Comparison of ENCODE assay signal across 16 cellular contexts in the genomic region with DNA sequence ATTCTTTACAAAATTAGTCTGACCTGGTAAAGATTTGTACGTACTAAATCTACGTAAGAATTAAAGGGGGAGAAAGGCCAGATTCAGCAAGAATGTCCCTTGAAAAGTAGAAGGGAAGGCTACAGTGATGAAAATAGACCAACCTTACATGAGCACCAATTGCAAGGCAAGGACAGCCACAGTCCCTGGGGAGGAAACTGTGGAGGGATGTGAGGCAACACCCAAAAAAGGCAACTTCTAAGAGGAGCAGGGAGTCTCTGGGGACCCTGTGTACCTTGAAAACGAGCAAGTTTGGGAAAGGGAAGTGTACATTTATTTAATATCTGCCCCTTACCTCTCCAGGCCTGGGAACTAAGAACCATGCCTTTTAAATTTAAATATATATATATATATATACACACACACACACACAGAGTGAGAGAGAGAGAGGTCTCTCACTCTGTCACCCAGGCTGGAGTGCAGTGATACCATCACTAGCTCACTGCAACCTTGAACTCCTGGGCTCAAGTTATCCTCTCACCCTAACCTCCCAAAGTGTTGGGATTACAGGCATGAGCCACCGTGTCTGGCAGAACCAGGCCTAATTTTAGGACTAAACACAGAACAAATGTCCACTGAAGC. TPM values are rescaled to one million over a fixed set of nuclear protein-coding genes. Genes with fewer than 3 reads are reported as not detected.
DNase-seq lines count a peak whose midpoint lies in the region; ATAC-seq and TF ChIP-seq lines count a peak whose summit lies in the region.
"Had no signal": no experiment of that assay in that cellular context is flagged by ENCODE, and none has a peak within 500 bp of the region (broad histone marks: within the 10 kb centered on the region; RNA-seq: fewer than 3 reads in every experiment).

No MANE protein-coding gene starts in this region.

- H3K27ac ChIP-seq in psoas muscle = peak overlapping the region; percentile 0

- peak; percentile 58 for ATAC-seq in GM18502 (IDR thresholded peaks at IDR 0.05; ENCODE audit: poor library complexity, unreplicated experiment)
- peak; percentile 56 for ATAC-seq in GM21786 (IDR thresholded peaks at IDR 0.05; ENCODE audit: unreplicated experiment)
- no peak for ATAC-seq in psoas muscle
- no peak for ATAC-seq in GM21526 (IDR thresholded peaks at IDR 0.05; ENCODE audit: low FRiP score, unreplicated experiment)
- no peak for ATAC-seq in WTC11

- no peaks in the 10 kb centered on the region for H3K36me3 ChIP-seq in psoas muscle (ENCODE audit: insufficient read depth in 1 of 2, low read depth in 1 of 2)

- no peaks in the 10 kb centered on the region for H3K36me3 Mint-ChIP-seq in WTC11
- H3K36me3 Mint-ChIP-seq: CD4-positive, CD25-positive, alpha-beta regulatory T cell had no signal

- intact Hi-C loops in psoas muscle (cut with DNase I) = no loop called here

- DNase-seq in SKM-1 (lab: John Stamatoyannopoulos, UW; ENCODE audit: unreplicated experiment) (peak; percentile 1), psoas muscle (no peak), SHP77 (lab: John Stamatoyannopoulos, UW) (no peak), WTC11 (ENCODE audit: low spot score) (no peak), GM10266 (ENCODE audit: extremely low spot score) (no peak)
- DNase-seq: activated CD4-positive, alpha-beta memory T cell treated with anti-CD3 and anti-CD28 coated beads, Interleukin-2, amount 10 ng/mL, durations not matched to agents 7 days and 5 days; aorta; CD4-positive, CD25-positive, alpha-beta regulatory T cell; NCI-H1092; NCI-H510A treated with DMSO at 0.1 percent for 48 hours; stimulated activated CD4-positive, alpha-beta T cell treated with anti-CD3 and anti-CD28 coated beads, Interleukin-2, amount 100 ng/mL, for 24 hours had no signal

- no peak overlapping the region for H3K4me3 ChIP-seq in psoas muscle

- WGBS in psoas muscle, 3 donors = 42 to 53% (median 47%) methylated on average over 4 of the region's 4 CpGs

- TF ChIP-seq CTCF in psoas muscle (IDR thresholded peaks at IDR 0.05) (no peak), WTC11 (IDR thresholded peaks at IDR 0.05) (no peak), GM10266 (IDR thresholded peaks at IDR 0.05; ENCODE audit: control insufficient read depth, insufficient read depth, low read depth, missing control alignments) (no peak)

- no peaks in the 10 kb centered on the region for H3K9me3 Mint-ChIP-seq in WTC11
- H3K9me3 Mint-ChIP-seq: activated CD4-positive, alpha-beta memory T cell treated with anti-CD3 and anti-CD28 coated beads, Interleukin-2, amount 10 ng/mL, durations not matched to agents 7 days and 5 days; activated T-helper 2 cell treated with anti-CD3 and anti-CD28 coated beads, Interferon-gamma antibody, Interleukin-2, Interleukin-4, amounts not matched to agents 10 μg/mL and 5 μg/mL and 100 μg/mL, durations not matched to agents 14 hours and 24 hours and 36 hours; CD4-positive, CD25-positive, alpha-beta regulatory T cell; T-helper 2 cell treated with Interferon-gamma antibody and Interleukin-4, amounts not matched to agents 5 μg/mL and 100 μg/mL, for 36 hours had no signal

- no peaks in the 10 kb centered on the region for H3K9me3 ChIP-seq in psoas muscle

- peaks cover 16% of the 10 kb centered on the region for H3K4me1 Mint-ChIP-seq in WTC11
- H3K4me1 Mint-ChIP-seq: activated CD4-positive, alpha-beta memory T cell treated with anti-CD3 and anti-CD28 coated beads, Interleukin-2, amount 10 ng/mL, durations not matched to agents 7 days and 5 days; CD4-positive, CD25-positive, alpha-beta regulatory T cell had no signal

- no peak overlapping the region for H3K4me3 Mint-ChIP-seq in WTC11
- H3K4me3 Mint-ChIP-seq: activated CD4-positive, alpha-beta memory T cell treated with anti-CD3 and anti-CD28 coated beads, Interleukin-2, amount 10 ng/mL, durations not matched to agents 7 days and 5 days; CD4-positive, CD25-positive, alpha-beta regulatory T cell; T-helper 2 cell treated with Interferon-gamma antibody and Interleukin-4, amounts not matched to agents 5 μg/mL and 100 μg/mL, for 36 hours had no signal

- CTCF ChIA-PET in WTC11 (lab: Charles Lee) = no interaction called here

- no peaks in the 10 kb centered on the region for H3K27me3 ChIP-seq in psoas muscle (ENCODE audit: insufficient read depth in 3 of 3, low read length in 2 of 3)

- no peaks in the 10 kb centered on the region for H3K27me3 Mint-ChIP-seq in WTC11 (ENCODE audit: low read depth)

- H3K27ac Mint-ChIP-seq in WTC11 = no peak overlapping the region; the same call in 1 of the 2 replicates
- H3K27ac Mint-ChIP-seq: activated CD4-positive, alpha-beta memory T cell treated with anti-CD3 and anti-CD28 coated beads, Interleukin-2, amount 10 ng/mL, durations not matched to agents 7 days and 5 days; activated T-helper 2 cell treated with anti-CD3 and anti-CD28 coated beads, Interferon-gamma antibody, Interleukin-2, Interleukin-4, amounts not matched to agents 10 μg/mL and 5 μg/mL and 100 μg/mL, durations not matched to agents 14 hours and 24 hours and 36 hours; CD4-positive, CD25-positive, alpha-beta regulatory T cell; T-helper 2 cell treated with Interferon-gamma antibody and Interleukin-4, amounts not matched to agents 5 μg/mL and 100 μg/mL, for 36 hours had no signal

- POLR2A ChIA-PET in WTC11 (lab: Charles Lee) = no interaction called here

- H3K4me1 ChIP-seq in psoas muscle = peaks cover 42% of the 10 kb centered on the region

TF ChIP-seq in WTC11, 78 proteins besides CTCF, POLR2A, EP300 and RAD21:
- TF ChIP-seq FOXP1 (CRISPR knock-in tag; IDR thresholded peaks at IDR 0.05; ENCODE audit: borderline replicate concordance) (no peak), SMAD3 (CRISPR knock-in tag; IDR thresholded peaks at IDR 0.05; ENCODE audit: borderline replicate concordance) (no peak), JAZF1 (CRISPR knock-in tag; IDR thresholded peaks at IDR 0.05) (no peak), RORB (CRISPR knock-in tag; IDR thresholded peaks at IDR 0.05) (no peak), GRHL2 (CRISPR knock-in tag; IDR thresholded peaks at IDR 0.05; ENCODE audit: insufficient replicate concordance, severe bottlenecking) (no peak), GABPB1 (CRISPR knock-in tag; IDR thresholded peaks at IDR 0.05) (no peak), ZBTB21 (CRISPR knock-in tag; IDR thresholded peaks at IDR 0.05; ENCODE audit: borderline replicate concordance) (no peak), ZNF263 (CRISPR knock-in tag; IDR thresholded peaks at IDR 0.05; ENCODE audit: low read depth) (no peak), NR3C1 (CRISPR knock-in tag; conservative IDR thresholded peaks at IDR 0.05; ENCODE audit: low read depth) (no peak)
- TF ChIP-seq, protein P1, sequence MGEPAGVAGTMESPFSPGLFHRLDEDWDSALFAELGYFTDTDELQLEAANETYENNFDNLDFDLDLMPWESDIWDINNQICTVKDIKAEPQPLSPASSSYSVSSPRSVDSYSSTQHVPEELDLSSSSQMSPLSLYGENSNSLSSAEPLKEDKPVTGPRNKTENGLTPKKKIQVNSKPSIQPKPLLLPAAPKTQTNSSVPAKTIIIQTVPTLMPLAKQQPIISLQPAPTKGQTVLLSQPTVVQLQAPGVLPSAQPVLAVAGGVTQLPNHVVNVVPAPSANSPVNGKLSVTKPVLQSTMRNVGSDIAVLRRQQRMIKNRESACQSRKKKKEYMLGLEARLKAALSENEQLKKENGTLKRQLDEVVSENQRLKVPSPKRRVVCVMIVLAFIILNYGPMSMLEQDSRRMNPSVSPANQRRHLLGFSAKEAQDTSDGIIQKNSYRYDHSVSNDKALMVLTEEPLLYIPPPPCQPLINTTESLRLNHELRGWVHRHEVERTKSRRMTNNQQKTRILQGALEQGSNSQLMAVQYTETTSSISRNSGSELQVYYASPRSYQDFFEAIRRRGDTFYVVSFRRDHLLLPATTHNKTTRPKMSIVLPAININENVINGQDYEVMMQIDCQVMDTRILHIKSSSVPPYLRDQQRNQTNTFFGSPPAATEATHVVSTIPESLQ (CRISPR knock-in tag; IDR thresholded peaks at IDR 0.05) = no peak

RNA-seq across cellular contexts. Expression of a gene that starts 56.4 kb away (rescaled TPM):
- total RNA-seq in psoas muscle (10 to 100 TPM; 18.2 to 61.6 (median 28.0) TPM), WTC11 (2021) (2.0 to 2.4 TPM (median 2.2 TPM) in 3 replicates)
- 10 to 100 TPM; 10.6 to 32.6 (median 10.8) TPM for polyA plus RNA-seq in psoas muscle

Comparison
In these comparisons a context has a peak if more than half of its experiments do, and no peak if none do; other contexts are left out.
1. ATAC-seq: peak in GM18502 (single experiment) and GM21786 (single experiment); none in psoas muscle (0 of 4), GM21526 (single experiment) and WTC11 (single experiment).